ENCODE assay signal across 8 cellular contexts in the genomic region with DNA sequence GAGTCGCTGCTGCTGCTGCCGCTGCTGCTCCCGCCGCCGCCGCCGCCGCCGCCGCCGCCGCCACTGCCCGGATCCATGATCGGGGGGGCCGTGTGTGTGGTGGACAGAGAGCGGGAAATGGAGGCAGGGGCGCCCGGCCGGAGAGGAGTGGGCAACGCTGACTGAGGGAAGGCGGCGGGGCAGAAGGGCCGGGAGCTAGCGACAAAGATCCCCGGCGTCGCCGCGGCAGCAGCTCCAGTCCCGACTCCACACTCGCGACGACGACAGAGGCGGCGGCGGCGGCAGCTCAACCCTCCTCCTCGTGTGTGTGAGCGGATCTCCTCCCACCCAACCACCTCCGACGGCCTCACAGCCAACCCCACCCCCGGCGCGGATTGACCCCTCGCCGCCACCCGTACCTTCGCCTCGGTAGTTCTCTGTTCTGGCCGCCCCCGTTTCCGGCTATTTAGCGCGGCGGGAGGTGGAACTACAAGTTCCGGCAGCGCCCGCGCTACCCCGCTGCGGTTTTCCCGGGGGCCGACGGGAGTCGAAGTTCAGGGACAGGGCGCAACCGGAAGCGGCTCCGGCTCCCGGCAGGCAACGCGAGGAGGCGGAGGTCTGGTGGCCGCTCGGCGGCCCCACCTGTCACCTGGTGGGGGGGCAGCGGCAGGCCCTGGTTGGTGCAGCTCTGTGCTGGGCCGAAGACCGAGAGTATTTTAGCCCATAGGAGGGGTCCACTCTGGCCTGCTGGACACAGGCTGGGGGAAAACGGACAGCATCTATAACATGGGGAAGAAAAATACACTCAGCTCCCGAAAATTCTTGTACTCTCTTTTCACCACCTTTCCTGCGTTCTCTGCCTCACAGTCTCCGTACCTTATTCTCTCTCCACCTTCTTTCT. TPM values are rescaled to one million over a fixed set of nuclear protein-coding genes. Genes with fewer than 3 reads are reported as not detected.
DNase-seq lines count a peak whose midpoint lies in the region; ATAC-seq and TF ChIP-seq lines count a peak whose summit lies in the region.

A gene (minus strand): TSS at position 313 of the 880 bp plus-strand sequence. CDS start 236 bp downstream, at position 77.

- ATAC-seq in GM18907 (IDR thresholded peaks at IDR 0.05; ENCODE audit: unreplicated experiment), result peak; percentile 86
- peak; percentile 83 for ATAC-seq in HG03159 (IDR thresholded peaks at IDR 0.05; ENCODE audit: unreplicated experiment)
- ATAC-seq in WTC11, result peak; percentile 89

- TF ChIP-seq CTCF in WTC11 (IDR thresholded peaks at IDR 0.05), result no peak
- TF ChIP-seq CTCF in cardiac fibroblast (IDR thresholded peaks at IDR 0.05; ENCODE audit: low read depth, low read length), result no peak

- H3K9me3 Mint-ChIP-seq in WTC11, result no peaks in the 10 kb centered on the region

- H3K27ac Mint-ChIP-seq in WTC11, result peak within 1 kb of the TSS; percentile 89

- peaks cover 2% of the 10 kb centered on the region; the same call in 1 of the 2 replicates for H3K36me3 Mint-ChIP-seq in WTC11

- DNase-seq in AG08396 (ENCODE audit: low spot score) (peak; percentile 96), NCI-H226 (peak; percentile 98), WTC11 (ENCODE audit: low spot score) (peak; percentile 99), cardiac fibroblast (ENCODE audit: low read depth in 2 of 2) (peak; percentile 98 to 99), iPS-NIHi7 (ENCODE audit: extremely low spot score) (peak; percentile 97), smooth muscle cell of the brain vasculature (ENCODE audit: low read depth, low spot score) (peak; percentile 96)

- H3K27me3 Mint-ChIP-seq in WTC11 (ENCODE audit: low read depth), result no peaks in the 10 kb centered on the region; the same call in 1 of the 2 replicates

- peak within 1 kb of the TSS; percentile 72 to 90 for H3K4me3 ChIP-seq in cardiac fibroblast (replicated peaks in 1 of 2; ENCODE audit: low read depth in 2 of 2, low read length in 2 of 2)

- CTCF ChIA-PET in WTC11 (lab: Charles Lee), result interaction anchor here (1.3 kb wide), 1 partner anchor 152 kb away, joined by 6 read pairs; no protein-coding TSS in a partner anchor

- H3K4me3 Mint-ChIP-seq in WTC11, result peak within 1 kb of the TSS; percentile 94

- POLR2A ChIA-PET in WTC11 (lab: Charles Lee), result interaction anchor here (0.5 to 1.0 kb wide), 4 partner anchors 11 to 403 kb away, joined by 3 to 4 read pairs (median 3); no protein-coding TSS in a partner anchor

- peaks cover 29% of the 10 kb centered on the region for H3K4me1 Mint-ChIP-seq in WTC11

TF ChIP-seq in WTC11, 78 proteins besides CTCF, POLR2A, EP300 and RAD21 (continues in another document):
- peak; percentile 50 for TF ChIP-seq TEAD1 (CRISPR knock-in tag; IDR thresholded peaks at IDR 0.05)
- TF ChIP-seq HMGA2 (CRISPR knock-in tag; IDR thresholded peaks at IDR 0.05), result no peak
- TF ChIP-seq SP1 (CRISPR knock-in tag; conservative IDR thresholded peaks at IDR 0.05), result peak; percentile 96
- TF ChIP-seq MYBL2 (CRISPR knock-in tag; IDR thresholded peaks at IDR 0.05), result no peak; the same call in 1 of the 2 replicates
- TF ChIP-seq, protein P1, sequence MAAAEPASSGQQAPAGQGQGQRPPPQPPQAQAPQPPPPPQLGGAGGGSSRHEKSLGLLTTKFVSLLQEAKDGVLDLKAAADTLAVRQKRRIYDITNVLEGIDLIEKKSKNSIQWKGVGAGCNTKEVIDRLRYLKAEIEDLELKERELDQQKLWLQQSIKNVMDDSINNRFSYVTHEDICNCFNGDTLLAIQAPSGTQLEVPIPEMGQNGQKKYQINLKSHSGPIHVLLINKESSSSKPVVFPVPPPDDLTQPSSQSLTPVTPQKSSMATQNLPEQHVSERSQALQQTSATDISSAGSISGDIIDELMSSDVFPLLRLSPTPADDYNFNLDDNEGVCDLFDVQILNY (CRISPR knock-in tag; IDR thresholded peaks at IDR 0.05), result 0 out of 2 replicates have a peak, but pooled peaks have one; percentile 59
- 0 out of 2 replicates have a peak, but pooled peaks have one; percentile 12 for TF ChIP-seq ZNF263 (CRISPR knock-in tag; IDR thresholded peaks at IDR 0.05; ENCODE audit: low read depth)
- TF ChIP-seq ZNF317 (CRISPR knock-in tag; IDR thresholded peaks at IDR 0.05; ENCODE audit: borderline replicate concordance, low read depth), result no peak
- peak; percentile 6; the same call in 1 of the 2 replicates for TF ChIP-seq ELF4 (CRISPR knock-in tag; IDR thresholded peaks at IDR 0.05; ENCODE audit: low read depth)
- TF ChIP-seq CBFB (CRISPR knock-in tag; IDR thresholded peaks at IDR 0.05; ENCODE audit: low read depth), result 0 out of 2 replicates have a peak, but pooled peaks have one; percentile 76
- TF ChIP-seq, protein P2, sequence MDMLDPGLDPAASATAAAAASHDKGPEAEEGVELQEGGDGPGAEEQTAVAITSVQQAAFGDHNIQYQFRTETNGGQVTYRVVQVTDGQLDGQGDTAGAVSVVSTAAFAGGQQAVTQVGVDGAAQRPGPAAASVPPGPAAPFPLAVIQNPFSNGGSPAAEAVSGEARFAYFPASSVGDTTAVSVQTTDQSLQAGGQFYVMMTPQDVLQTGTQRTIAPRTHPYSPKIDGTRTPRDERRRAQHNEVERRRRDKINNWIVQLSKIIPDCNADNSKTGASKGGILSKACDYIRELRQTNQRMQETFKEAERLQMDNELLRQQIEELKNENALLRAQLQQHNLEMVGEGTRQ (CRISPR knock-in tag; IDR thresholded peaks at IDR 0.05), result peak; percentile 47
- TF ChIP-seq, protein P3, sequence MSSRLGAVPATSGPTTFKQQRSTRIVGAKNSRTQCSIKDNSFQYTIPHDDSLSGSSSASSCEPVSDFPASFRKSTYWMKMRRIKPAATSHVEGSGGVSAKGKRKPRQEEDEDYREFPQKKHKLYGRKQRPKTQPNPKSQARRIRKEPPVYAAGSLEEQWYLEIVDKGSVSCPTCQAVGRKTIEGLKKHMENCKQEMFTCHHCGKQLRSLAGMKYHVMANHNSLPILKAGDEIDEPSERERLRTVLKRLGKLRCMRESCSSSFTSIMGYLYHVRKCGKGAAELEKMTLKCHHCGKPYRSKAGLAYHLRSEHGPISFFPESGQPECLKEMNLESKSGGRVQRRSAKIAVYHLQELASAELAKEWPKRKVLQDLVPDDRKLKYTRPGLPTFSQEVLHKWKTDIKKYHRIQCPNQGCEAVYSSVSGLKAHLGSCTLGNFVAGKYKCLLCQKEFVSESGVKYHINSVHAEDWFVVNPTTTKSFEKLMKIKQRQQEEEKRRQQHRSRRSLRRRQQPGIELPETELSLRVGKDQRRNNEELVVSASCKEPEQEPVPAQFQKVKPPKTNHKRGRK (CRISPR knock-in tag; IDR thresholded peaks at IDR 0.05; ENCODE audit: borderline replicate concordance), result no peak
- TF ChIP-seq CREM (CRISPR knock-in tag; IDR thresholded peaks at IDR 0.05), result peak; percentile 64; the same call in 1 of the 2 replicates
- TF ChIP-seq FOXK1 (CRISPR knock-in tag; IDR thresholded peaks at IDR 0.05), result peak; percentile 71
- TF ChIP-seq, protein P4, sequence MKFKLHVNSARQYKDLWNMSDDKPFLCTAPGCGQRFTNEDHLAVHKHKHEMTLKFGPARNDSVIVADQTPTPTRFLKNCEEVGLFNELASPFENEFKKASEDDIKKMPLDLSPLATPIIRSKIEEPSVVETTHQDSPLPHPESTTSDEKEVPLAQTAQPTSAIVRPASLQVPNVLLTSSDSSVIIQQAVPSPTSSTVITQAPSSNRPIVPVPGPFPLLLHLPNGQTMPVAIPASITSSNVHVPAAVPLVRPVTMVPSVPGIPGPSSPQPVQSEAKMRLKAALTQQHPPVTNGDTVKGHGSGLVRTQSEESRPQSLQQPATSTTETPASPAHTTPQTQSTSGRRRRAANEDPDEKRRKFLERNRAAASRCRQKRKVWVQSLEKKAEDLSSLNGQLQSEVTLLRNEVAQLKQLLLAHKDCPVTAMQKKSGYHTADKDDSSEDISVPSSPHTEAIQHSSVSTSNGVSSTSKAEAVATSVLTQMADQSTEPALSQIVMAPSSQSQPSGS (CRISPR knock-in tag; IDR thresholded peaks at IDR 0.05; ENCODE audit: borderline replicate concordance, low read depth), result no peak
- TF ChIP-seq ETV6 (CRISPR knock-in tag; IDR thresholded peaks at IDR 0.05), result peak; percentile 36
- TF ChIP-seq, protein P5, sequence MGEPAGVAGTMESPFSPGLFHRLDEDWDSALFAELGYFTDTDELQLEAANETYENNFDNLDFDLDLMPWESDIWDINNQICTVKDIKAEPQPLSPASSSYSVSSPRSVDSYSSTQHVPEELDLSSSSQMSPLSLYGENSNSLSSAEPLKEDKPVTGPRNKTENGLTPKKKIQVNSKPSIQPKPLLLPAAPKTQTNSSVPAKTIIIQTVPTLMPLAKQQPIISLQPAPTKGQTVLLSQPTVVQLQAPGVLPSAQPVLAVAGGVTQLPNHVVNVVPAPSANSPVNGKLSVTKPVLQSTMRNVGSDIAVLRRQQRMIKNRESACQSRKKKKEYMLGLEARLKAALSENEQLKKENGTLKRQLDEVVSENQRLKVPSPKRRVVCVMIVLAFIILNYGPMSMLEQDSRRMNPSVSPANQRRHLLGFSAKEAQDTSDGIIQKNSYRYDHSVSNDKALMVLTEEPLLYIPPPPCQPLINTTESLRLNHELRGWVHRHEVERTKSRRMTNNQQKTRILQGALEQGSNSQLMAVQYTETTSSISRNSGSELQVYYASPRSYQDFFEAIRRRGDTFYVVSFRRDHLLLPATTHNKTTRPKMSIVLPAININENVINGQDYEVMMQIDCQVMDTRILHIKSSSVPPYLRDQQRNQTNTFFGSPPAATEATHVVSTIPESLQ (CRISPR knock-in tag; IDR thresholded peaks at IDR 0.05), result no peak
- TF ChIP-seq, protein P6, sequence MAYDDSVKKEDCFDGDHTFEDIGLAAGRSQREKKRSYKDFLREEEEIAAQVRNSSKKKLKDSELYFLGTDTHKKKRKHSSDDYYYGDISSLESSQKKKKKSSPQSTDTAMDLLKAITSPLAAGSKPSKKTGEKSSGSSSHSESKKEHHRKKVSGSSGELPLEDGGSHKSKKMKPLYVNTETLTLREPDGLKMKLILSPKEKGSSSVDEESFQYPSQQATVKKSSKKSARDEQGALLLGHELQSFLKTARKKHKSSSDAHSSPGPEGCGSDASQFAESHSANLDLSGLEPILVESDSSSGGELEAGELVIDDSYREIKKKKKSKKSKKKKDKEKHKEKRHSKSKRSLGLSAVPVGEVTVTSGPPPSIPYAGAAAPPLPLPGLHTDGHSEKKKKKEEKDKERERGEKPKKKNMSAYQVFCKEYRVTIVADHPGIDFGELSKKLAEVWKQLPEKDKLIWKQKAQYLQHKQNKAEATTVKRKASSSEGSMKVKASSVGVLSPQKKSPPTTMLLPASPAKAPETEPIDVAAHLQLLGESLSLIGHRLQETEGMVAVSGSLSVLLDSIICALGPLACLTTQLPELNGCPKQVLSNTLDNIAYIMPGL (CRISPR knock-in tag; IDR thresholded peaks at IDR 0.05), result peak; percentile 13; the same call in 1 of the 2 replicates
- TF ChIP-seq KAT7 (CRISPR knock-in tag; IDR thresholded peaks at IDR 0.05; ENCODE audit: borderline replicate concordance), result peak; percentile 40; the same call in 1 of the 2 replicates
- no peak for TF ChIP-seq NR2C2 (CRISPR knock-in tag; IDR thresholded peaks at IDR 0.05)
- 0 out of 2 replicates have a peak, but pooled peaks have one; percentile 44 for TF ChIP-seq TP53 (CRISPR knock-in tag; IDR thresholded peaks at IDR 0.05)

RNA-seq across cellular contexts. Expression of the gene that starts here (rescaled TPM):
- 154 to 190 TPM (median 159 TPM) in 3 replicates for total RNA-seq in WTC11 (2021)

Comparison
In these comparisons a context has a peak if more than half of its experiments do, and no peak if none do; other contexts are left out.
1. Peak in every context shown above with its lines: DNase-seq, ATAC-seq and H3K4me3 ChIP-seq.